In genomic region chr2:67532325-67532724, GRCh38 we compare ENCODE assay signal across 8 cellular contexts.
"Had no signal": no experiment of that assay in that cellular context is flagged by ENCODE, and none has a peak within 500 bp of the region (broad histone marks: within the 10 kb centered on the region; RNA-seq: fewer than 3 reads in every experiment).

No MANE protein-coding gene starts in this region.

- FAIRE-seq: HTR-8/SVneo had no signal

- H3K9ac ChIP-seq: KMS-11 had no signal

- H2AFZ ChIP-seq: GM23338 had no signal

- H3K4me3 ChIP-seq: GM23338, HAP-1 had no signal

- H3K27ac ChIP-seq: KMS-11 had no signal

- ATAC-seq: GM23338, HCT116 had no signal

- H3K36me3 ChIP-seq: HAP-1 had no signal

- H3K4me2 ChIP-seq: GM23338, KMS-11 had no signal

- H3K4me1 ChIP-seq: HAP-1 had no signal

- H3K9me3 ChIP-seq: HAP-1 had no signal

- DNase-seq: H7, Karpas-422, KBM-7 had no signal
